22 cellular contexts compared by ENCODE assay signal in genomic region chr11:8773125-8773524, GRCh38.
DNase-seq lines count a peak whose midpoint lies in the region; ATAC-seq and TF ChIP-seq lines count a peak whose summit lies in the region.
"Had no signal": no experiment of that assay in that cellular context is flagged by ENCODE, and none has a peak within 500 bp of the region (broad histone marks: within the 10 kb centered on the region; RNA-seq: fewer than 3 reads in every experiment).

No MANE protein-coding gene starts in this region.

- no peaks in the 10 kb centered on the region for H3K36me3 Mint-ChIP-seq in natural killer cell
- H3K36me3 Mint-ChIP-seq in natural killer cell treated with Interleukin-12 subunit alpha and Interleukin-12 subunit beta and Interleukin-15 and Interleukin-18, amount 100 ng/mL, for 72 hours: no peaks in the 10 kb centered on the region
- H3K36me3 Mint-ChIP-seq: activated naive CD4-positive, alpha-beta T cell treated with anti-CD3 and anti-CD28 coated beads, Interleukin-2, amount 50 U/mL, for 24 hours; CD4-positive, CD25-positive, alpha-beta regulatory T cell; stimulated activated effector memory CD8-positive, alpha-beta T cell treated with anti-CD3 and anti-CD28 coated beads, Interleukin-12 subunit alpha, Interleukin-12 subunit beta, amount 100 ng/mL, for 72 hours had no signal

- H3K9me3 ChIP-seq in right atrium auricular region: no peaks in the 10 kb centered on the region
- H3K9me3 ChIP-seq in prostate gland: no peaks in the 10 kb centered on the region
- H3K9me3 ChIP-seq in vagina: no peaks in the 10 kb centered on the region
- H3K9me3 ChIP-seq: A549, body of pancreas had no signal

- H3K4me1 ChIP-seq in right atrium auricular region (peaks cover 0 to 98% of the 10 kb centered on the region in 2 donors), prostate gland (replicated peaks) (no peaks in the 10 kb centered on the region), vagina (peaks cover 84% of the 10 kb centered on the region)
- H3K4me1 ChIP-seq: parathyroid adenoma had no signal

- DNase-seq in natural killer cell (no peak), right atrium auricular region (ENCODE audit: low spot score) (no peak), prostate gland (ENCODE audit: low spot score) (no peak), vagina (ENCODE audit: extremely low spot score in 2 of 2) (no peak), SIG-M5 (lab: John Stamatoyannopoulos, UW) (no peak), COR-L47 (lab: John Stamatoyannopoulos, UW) (no peak)
- no peak for DNase-seq in natural killer cell treated with Interleukin-12 subunit alpha and Interleukin-12 subunit beta and Interleukin-15 and Interleukin-18, amount 100 ng/mL, for 72 hours (ENCODE audit: low spot score)
- DNase-seq: activated CD4-positive, alpha-beta T cell treated with anti-CD3 and anti-CD28 coated beads, Interleukin-2, amount 50 U/mL, for 1 hour; body of pancreas; DMS53; NCI-H1092; NCI-H774; stimulated activated CD4-positive, alpha-beta T cell treated with anti-CD3 and anti-CD28 coated beads, Interleukin-12 subunit alpha, Interleukin-12 subunit beta, amount 100 ng/mL, for 4 hours; SW 1271 had no signal

- ATAC-seq in natural killer cell: no peak
- no peak for ATAC-seq in natural killer cell treated with Interleukin-12 subunit alpha and Interleukin-12 subunit beta and Interleukin-15 and Interleukin-18, amount 100 ng/mL, for 72 hours
- ATAC-seq in HG03159 (IDR thresholded peaks at IDR 0.05; ENCODE audit: unreplicated experiment): no peak
- ATAC-seq: A549; body of pancreas; GM23338; stimulated activated effector memory CD8-positive, alpha-beta T cell treated with anti-CD3 and anti-CD28 coated beads, Interleukin-12 subunit alpha, Interleukin-12 subunit beta, amount 100 ng/mL, for 72 hours had no signal

- WGBS in prostate gland: 25% methylated on average over 4 of the region's 5 CpGs

- peak overlapping the region; percentile 81 to 86 for H3K27ac Mint-ChIP-seq in natural killer cell
- H3K27ac Mint-ChIP-seq in natural killer cell treated with Interleukin-12 subunit alpha and Interleukin-12 subunit beta and Interleukin-15 and Interleukin-18, amount 100 ng/mL, for 72 hours: no peak overlapping the region
- H3K27ac Mint-ChIP-seq: activated naive CD4-positive, alpha-beta T cell treated with anti-CD3 and anti-CD28 coated beads, Interleukin-2, amount 50 U/mL, for 24 hours; CD4-positive, CD25-positive, alpha-beta regulatory T cell; stimulated activated effector memory CD8-positive, alpha-beta T cell treated with anti-CD3 and anti-CD28 coated beads, Interleukin-12 subunit alpha, Interleukin-12 subunit beta, amount 100 ng/mL, for 72 hours had no signal

- H3K36me3 ChIP-seq in right atrium auricular region (no peaks in the 10 kb centered on the region), prostate gland (no peaks in the 10 kb centered on the region), vagina (no peaks in the 10 kb centered on the region)

- no peaks in the 10 kb centered on the region for H3K27me3 ChIP-seq in right atrium auricular region
- H3K27me3 ChIP-seq in prostate gland (replicated peaks; ENCODE audit: insufficient read depth): no peaks in the 10 kb centered on the region
- H3K27me3 ChIP-seq in vagina: no peaks in the 10 kb centered on the region
- H3K27me3 ChIP-seq: body of pancreas had no signal

- H3K27ac ChIP-seq in right atrium auricular region (peak overlapping the region; percentile 70 to 88), prostate gland (peak overlapping the region; percentile 61 to 72), vagina (peak overlapping the region; percentile 78)
- H3K27ac ChIP-seq: A549, KMS-11, parathyroid adenoma had no signal

- H3K4me3 ChIP-seq in right atrium auricular region (no peak overlapping the region), prostate gland (no peak overlapping the region), vagina (peak overlapping the region in 1 of 2 donors; percentile 8)
- H3K4me3 ChIP-seq: A549, body of pancreas, GM23338 had no signal

- H3K4me3 Mint-ChIP-seq in natural killer cell: no peak overlapping the region
- no peak overlapping the region for H3K4me3 Mint-ChIP-seq in natural killer cell treated with Interleukin-12 subunit alpha and Interleukin-12 subunit beta and Interleukin-15 and Interleukin-18, amount 100 ng/mL, for 72 hours
- H3K4me3 Mint-ChIP-seq: activated naive CD4-positive, alpha-beta T cell treated with anti-CD3 and anti-CD28 coated beads, Interleukin-2, amount 50 U/mL, for 24 hours; CD4-positive, CD25-positive, alpha-beta regulatory T cell; GM23338; stimulated activated effector memory CD8-positive, alpha-beta T cell treated with anti-CD3 and anti-CD28 coated beads, Interleukin-12 subunit alpha, Interleukin-12 subunit beta, amount 100 ng/mL, for 72 hours had no signal

- TF ChIP-seq CTCF in natural killer cell (IDR thresholded peaks at IDR 0.05) (no peak), right atrium auricular region (IDR thresholded peaks at IDR 0.05) (no peak), prostate gland (IDR thresholded peaks at IDR 0.05) (no peak), vagina (IDR thresholded peaks at IDR 0.05) (no peak)

- H3K4me1 Mint-ChIP-seq in natural killer cell: peaks cover 24 to 33% of the 10 kb centered on the region in 2 donors
- peaks cover 4 to 18% of the 10 kb centered on the region in 2 donors for H3K4me1 Mint-ChIP-seq in natural killer cell treated with Interleukin-12 subunit alpha and Interleukin-12 subunit beta and Interleukin-15 and Interleukin-18, amount 100 ng/mL, for 72 hours (ENCODE audit: low read depth in 2 of 2)
- H3K4me1 Mint-ChIP-seq: activated naive CD4-positive, alpha-beta T cell treated with anti-CD3 and anti-CD28 coated beads, Interleukin-2, amount 50 U/mL, for 24 hours; CD4-positive, CD25-positive, alpha-beta regulatory T cell; stimulated activated effector memory CD8-positive, alpha-beta T cell treated with anti-CD3 and anti-CD28 coated beads, Interleukin-12 subunit alpha, Interleukin-12 subunit beta, amount 100 ng/mL, for 72 hours had no signal

- TF ChIP-seq POLR2A in prostate gland (IDR thresholded peaks at IDR 0.05) (no peak), vagina (IDR thresholded peaks at IDR 0.05) (no peak)

- intact Hi-C loops in natural killer cell (cut with micrococcal nuclease) (no loop called here), prostate gland (cut with DNase I) (no loop called here), vagina (cut with DNase I) (no loop called here)

- H3K9me3 Mint-ChIP-seq in natural killer cell: no peaks in the 10 kb centered on the region
- H3K9me3 Mint-ChIP-seq in natural killer cell treated with Interleukin-12 subunit alpha and Interleukin-12 subunit beta and Interleukin-15 and Interleukin-18, amount 100 ng/mL, for 72 hours: no peaks in the 10 kb centered on the region
- H3K9me3 Mint-ChIP-seq: activated naive CD4-positive, alpha-beta T cell treated with anti-CD3 and anti-CD28 coated beads, Interleukin-2, amount 50 U/mL, for 24 hours; CD4-positive, CD25-positive, alpha-beta regulatory T cell; GM23338; stimulated activated effector memory CD8-positive, alpha-beta T cell treated with anti-CD3 and anti-CD28 coated beads, Interleukin-12 subunit alpha, Interleukin-12 subunit beta, amount 100 ng/mL, for 72 hours had no signal

- H3K27me3 Mint-ChIP-seq in natural killer cell (ENCODE audit: low read depth in 2 of 2): no peaks in the 10 kb centered on the region
- H3K27me3 Mint-ChIP-seq in natural killer cell treated with Interleukin-12 subunit alpha and Interleukin-12 subunit beta and Interleukin-15 and Interleukin-18, amount 100 ng/mL, for 72 hours: no peaks in the 10 kb centered on the region
- H3K27me3 Mint-ChIP-seq: activated naive CD4-positive, alpha-beta T cell treated with anti-CD3 and anti-CD28 coated beads, Interleukin-2, amount 50 U/mL, for 24 hours had no signal

Comparison
In these comparisons a context has a peak if more than half of its experiments do, and no peak if none do; other contexts are left out.
1. H3K27ac Mint-ChIP-seq: peak in natural killer cell (2 of 2); none in natural killer cell treated with Interleukin-12 subunit alpha and Interleukin-12 subunit beta and Interleukin-15 and Interleukin-18, amount 100 ng/mL, for 72 hours (0 of 2).
2. Peak in every context shown above with its lines, with median percentiles within 50 percentile points of each other: H3K27ac ChIP-seq.